Comparison of ENCODE assay signal across 9 cellular contexts in genomic region chr22:37674248-37674647, GRCh38. TPM values are rescaled to one million over a fixed set of nuclear protein-coding genes. Genes with fewer than 3 reads are reported as not detected.
DNase-seq lines count a peak whose midpoint lies in the region; ATAC-seq and TF ChIP-seq lines count a peak whose summit lies in the region.
"Had no signal": no experiment of that assay in that cellular context is flagged by ENCODE, and none has a peak within 500 bp of the region (broad histone marks: within the 10 kb centered on the region; RNA-seq: fewer than 3 reads in every experiment).

No MANE protein-coding gene starts in this region.

- H3K4me1 ChIP-seq in left lung (peaks cover 10 to 58% of the 10 kb centered on the region in 2 donors), suprapubic skin (peaks cover 65% of the 10 kb centered on the region)

- TF ChIP-seq EP300 in suprapubic skin (IDR thresholded peaks at IDR 0.05) = no peak

- POLR2A ChIA-PET in activated CD4-positive, alpha-beta T cell treated with anti-CD3 and anti-CD28 coated beads, Interleukin-2, amount 10 ng/mL, durations not matched to agents 7 days and 5 days (lab: Charles Lee) = no interaction called here

- DNase-seq in activated CD4-positive, alpha-beta T cell treated with anti-CD3 and anti-CD28 coated beads, Interleukin-2, amount 10 ng/mL, durations not matched to agents 7 days and 5 days = no peak
- DNase-seq in activated CD4-positive, alpha-beta T cell treated with anti-CD3 and anti-CD28 coated beads for 4 hours = no peak
- DNase-seq in left lung (no peak), suprapubic skin (ENCODE audit: low spot score in 2 of 2) (no peak), LoVo (ENCODE audit: low spot score) (no peak), NOMO-1 treated with DMSO at 0.1 percent for 48 hours (lab: John Stamatoyannopoulos, UW; ENCODE audit: unreplicated experiment) (no peak), GF-D8 (lab: John Stamatoyannopoulos, UW) (no peak)
- DNase-seq: NCI-H1048 had no signal

- no peaks in the 10 kb centered on the region for H3K27me3 ChIP-seq in left lung
- no peaks in the 10 kb centered on the region for H3K27me3 ChIP-seq in suprapubic skin

- no peak for ATAC-seq in activated T-helper 17 cell treated with anti-CD3 and anti-CD28 coated beads, Interleukin-2, amount 50 U/mL, for 72 hours (replicated peaks)
- no peak for ATAC-seq in left lung

- H3K36me3 ChIP-seq in left lung (peaks cover 0 to 18% of the 10 kb centered on the region in 2 donors), suprapubic skin (no peaks in the 10 kb centered on the region)

- H3K27ac ChIP-seq in left lung = peak overlapping the region; percentile 90 to 94
- peak overlapping the region; percentile 80 for H3K27ac ChIP-seq in suprapubic skin

- H3K27ac Mint-ChIP-seq in activated CD4-positive, alpha-beta T cell treated with anti-CD3 and anti-CD28 coated beads, Interleukin-2, amount 10 ng/mL, durations not matched to agents 7 days and 5 days = peak overlapping the region; percentile 88
- peak overlapping the region; percentile 97 for H3K27ac Mint-ChIP-seq in activated T-helper 17 cell treated with anti-CD3 and anti-CD28 coated beads, Interleukin-2, amount 50 U/mL, for 72 hours

- no peaks in the 10 kb centered on the region for H3K9me3 ChIP-seq in left lung
- H3K9me3 ChIP-seq in suprapubic skin = no peaks in the 10 kb centered on the region

- H3K27me3 Mint-ChIP-seq in activated CD4-positive, alpha-beta T cell treated with anti-CD3 and anti-CD28 coated beads, Interleukin-2, amount 10 ng/mL, durations not matched to agents 7 days and 5 days = no peaks in the 10 kb centered on the region
- no peaks in the 10 kb centered on the region for H3K27me3 Mint-ChIP-seq in activated T-helper 17 cell treated with anti-CD3 and anti-CD28 coated beads, Interleukin-2, amount 50 U/mL, for 72 hours

- peak overlapping the region in 1 of 2 donors; percentile 77 for H3K4me3 ChIP-seq in left lung
- no peak overlapping the region for H3K4me3 ChIP-seq in suprapubic skin

- TF ChIP-seq POLR2A in suprapubic skin (IDR thresholded peaks at IDR 0.05) = no peak

- no peaks in the 10 kb centered on the region for H3K9me3 Mint-ChIP-seq in activated CD4-positive, alpha-beta T cell treated with anti-CD3 and anti-CD28 coated beads, Interleukin-2, amount 10 ng/mL, durations not matched to agents 7 days and 5 days
- H3K9me3 Mint-ChIP-seq in activated T-helper 17 cell treated with anti-CD3 and anti-CD28 coated beads, Interleukin-2, amount 50 U/mL, for 72 hours = no peaks in the 10 kb centered on the region

- peak overlapping the region; percentile 70 for H3K4me3 Mint-ChIP-seq in activated CD4-positive, alpha-beta T cell treated with anti-CD3 and anti-CD28 coated beads, Interleukin-2, amount 10 ng/mL, durations not matched to agents 7 days and 5 days
- peak overlapping the region; percentile 93 for H3K4me3 Mint-ChIP-seq in activated T-helper 17 cell treated with anti-CD3 and anti-CD28 coated beads, Interleukin-2, amount 50 U/mL, for 72 hours

- CTCF ChIA-PET in activated CD4-positive, alpha-beta T cell treated with anti-CD3 and anti-CD28 coated beads, Interleukin-2, amount 10 ng/mL, durations not matched to agents 7 days and 5 days (lab: Charles Lee) = interaction anchor here (1.1 to 15.4 kb wide), 6 partner anchors 10 to 82 kb away, joined by 3 to 143 read pairs (median 4); partner anchors contain the start of genes GGA1, PDXP and SH3BP1

- WGBS in suprapubic skin = 60% methylated on average over 4 of the region's 12 CpGs

- peaks cover 56% of the 10 kb centered on the region for H3K4me1 Mint-ChIP-seq in activated CD4-positive, alpha-beta T cell treated with anti-CD3 and anti-CD28 coated beads, Interleukin-2, amount 10 ng/mL, durations not matched to agents 7 days and 5 days
- peaks cover 9% of the 10 kb centered on the region for H3K4me1 Mint-ChIP-seq in activated T-helper 17 cell treated with anti-CD3 and anti-CD28 coated beads, Interleukin-2, amount 50 U/mL, for 72 hours

- intact Hi-C loops in left lung (cut with DNase I) = no loop called here

- peaks cover 14% of the 10 kb centered on the region for H3K36me3 Mint-ChIP-seq in activated CD4-positive, alpha-beta T cell treated with anti-CD3 and anti-CD28 coated beads, Interleukin-2, amount 10 ng/mL, durations not matched to agents 7 days and 5 days (ENCODE audit: low read depth)
- H3K36me3 Mint-ChIP-seq in activated T-helper 17 cell treated with anti-CD3 and anti-CD28 coated beads, Interleukin-2, amount 50 U/mL, for 72 hours (ENCODE audit: low read depth) = peaks cover 38% of the 10 kb centered on the region

- TF ChIP-seq CTCF in left lung (IDR thresholded peaks at IDR 0.05) (no peak), suprapubic skin (IDR thresholded peaks at IDR 0.05) (no peak)

RNA-seq across cellular contexts. Expression of gene LGALS1, which starts 1.2 kb away (rescaled TPM):
- 1,000 to 10,000 TPM; 1,140 to 1,273 TPM for total RNA-seq in activated CD4-positive, alpha-beta T cell treated with anti-CD3 and anti-CD28 coated beads, Interleukin-2, amount 10 ng/mL, durations not matched to agents 7 days and 5 days
- total RNA-seq in activated T-helper 17 cell treated with anti-CD3 and anti-CD28 coated beads, Interleukin-2, amount 50 U/mL, for 72 hours = 1,000 to 10,000 TPM; 1,410 to 2,076 TPM
- total RNA-seq in left lung (100 to 1,000 TPM; 826 to 851 TPM), suprapubic skin (100 to 1,000 TPM; 138 to 277 (median 207) TPM)

RNA-seq across cellular contexts. Expression of gene NOL12, which starts 11.9 kb away (rescaled TPM):
- 10 to 100 TPM; 57.3 to 57.7 TPM for total RNA-seq in activated CD4-positive, alpha-beta T cell treated with anti-CD3 and anti-CD28 coated beads, Interleukin-2, amount 10 ng/mL, durations not matched to agents 7 days and 5 days
- 10 to 100 TPM; 22.1 to 46.1 TPM for total RNA-seq in activated T-helper 17 cell treated with anti-CD3 and anti-CD28 coated beads, Interleukin-2, amount 50 U/mL, for 72 hours
- total RNA-seq in left lung (10 to 100 TPM; 16.2 to 26.3 TPM), suprapubic skin (10 to 100 TPM; 29.2 to 49.8 (median 40.7) TPM)

RNA-seq across cellular contexts. Expression of gene PDXP, which starts 15.7 kb away (rescaled TPM):
- total RNA-seq in activated CD4-positive, alpha-beta T cell treated with anti-CD3 and anti-CD28 coated beads, Interleukin-2, amount 10 ng/mL, durations not matched to agents 7 days and 5 days = 10 to 100 TPM; 21.5 to 21.8 TPM
- 10 to 100 TPM; 38.0 to 43.2 TPM for total RNA-seq in activated T-helper 17 cell treated with anti-CD3 and anti-CD28 coated beads, Interleukin-2, amount 50 U/mL, for 72 hours
- 10 to 100 TPM in 1 of 2 donors, 1 to 10 TPM in 1; 8.3 to 10.1 TPM for total RNA-seq in left lung
- 1 to 10 TPM; 4.2 to 6.1 (median 4.9) TPM for total RNA-seq in suprapubic skin

RNA-seq across cellular contexts. Expression of gene TRIOBP, which starts 22.6 kb away (rescaled TPM):
- total RNA-seq in activated CD4-positive, alpha-beta T cell treated with anti-CD3 and anti-CD28 coated beads, Interleukin-2, amount 10 ng/mL, durations not matched to agents 7 days and 5 days = 10 to 100 TPM; 44.1 to 53.5 TPM
- total RNA-seq in activated T-helper 17 cell treated with anti-CD3 and anti-CD28 coated beads, Interleukin-2, amount 50 U/mL, for 72 hours = 10 to 100 TPM; 28.2 to 36.9 TPM
- total RNA-seq in left lung (10 to 100 TPM; 70.9 to 84.9 TPM), suprapubic skin (10 to 100 TPM; 58.6 to 71.6 (median 64.3) TPM)

RNA-seq across cellular contexts. Expression of gene SH3BP1, which starts 34.8 kb away (rescaled TPM):
- total RNA-seq in activated CD4-positive, alpha-beta T cell treated with anti-CD3 and anti-CD28 coated beads, Interleukin-2, amount 10 ng/mL, durations not matched to agents 7 days and 5 days = 100 to 1,000 TPM; 184 to 187 TPM
- 100 to 1,000 TPM; 118 to 132 TPM for total RNA-seq in activated T-helper 17 cell treated with anti-CD3 and anti-CD28 coated beads, Interleukin-2, amount 50 U/mL, for 72 hours
- total RNA-seq in left lung (10 to 100 TPM; 14.0 to 40.7 TPM), suprapubic skin (10 to 100 TPM; 57.1 to 60.7 (median 57.7) TPM)
